In genomic region chr22:27990879-27991278, GRCh38 we compare ENCODE assay signal across 8 cellular contexts.
DNase-seq lines count a peak whose midpoint lies in the region; FAIRE-seq and TF ChIP-seq lines count a peak whose summit lies in the region.

No MANE protein-coding gene starts in this region.

- TF ChIP-seq POLR2A in thyroid gland (IDR thresholded peaks at IDR 0.05): no peak

- TF ChIP-seq CTCF in WI38 (IDR thresholded peaks at IDR 0.05; ENCODE audit: low read depth, low read length) (peak; percentile 17; the same call in 1 of the 2 replicates), thyroid gland (IDR thresholded peaks at IDR 0.05) (peak in 2 of 6 experiments; percentile 24 to 41)

- 50 to 56% methylated on average over 12 of the region's 12 CpGs for WGBS in thyroid gland, 2 donors

- DNase-seq in 8988T (peak; percentile 76), GM19239 (ENCODE audit: insufficient read length, low spot score) (peak; percentile 32), iPS DF 19.7 (ENCODE audit: low read depth, low spot score) (peak; percentile 74), thyroid gland (peak; percentile 26 to 41), NCI-H226 (no peak), DMS79 (lab: John Stamatoyannopoulos, UW) (no peak)
- no peak for DNase-seq in activated CD8-positive, alpha-beta memory T cell treated with anti-CD3 and anti-CD28 coated beads, Interleukin-2, amount 50 U/mL, for 4 hours

- H3K4me3 ChIP-seq in WI38 (ENCODE audit: low read depth, low read length) (no peak overlapping the region), thyroid gland (replicated peaks in 1 of 3) (no peak overlapping the region)

- H3K36me3 ChIP-seq in thyroid gland: peaks cover 6 to 15% of the 10 kb centered on the region in 2 donors

- no peaks in the 10 kb centered on the region for H3K27me3 ChIP-seq in thyroid gland

- FAIRE-seq in GM19239 (lab: Jason Lieb, UNC): no peak

- H3K9me3 ChIP-seq in thyroid gland: no peaks in the 10 kb centered on the region

- peak overlapping the region in 2 of 3 donors; percentile 22 to 54 for H3K27ac ChIP-seq in thyroid gland

- peaks cover 0 to 4% of the 10 kb centered on the region in 2 donors for H3K4me1 ChIP-seq in thyroid gland

- intact Hi-C loops in thyroid gland (cut with DNase I): no loop called here

Comparison
In these comparisons a context has a peak if more than half of its experiments do, and no peak if none do; other contexts are left out.
1. DNase-seq: peak in 8988T (single experiment), GM19239 (single experiment), iPS DF 19.7 (single experiment) and thyroid gland (2 of 2); none in NCI-H226 (single experiment), activated CD8-positive, alpha-beta memory T cell treated with anti-CD3 and anti-CD28 coated beads, Interleukin-2, amount 50 U/mL, for 4 hours (single experiment) and DMS79 (single experiment).